Comparison of ENCODE assay signal across 1 cellular context in the genomic region with DNA sequence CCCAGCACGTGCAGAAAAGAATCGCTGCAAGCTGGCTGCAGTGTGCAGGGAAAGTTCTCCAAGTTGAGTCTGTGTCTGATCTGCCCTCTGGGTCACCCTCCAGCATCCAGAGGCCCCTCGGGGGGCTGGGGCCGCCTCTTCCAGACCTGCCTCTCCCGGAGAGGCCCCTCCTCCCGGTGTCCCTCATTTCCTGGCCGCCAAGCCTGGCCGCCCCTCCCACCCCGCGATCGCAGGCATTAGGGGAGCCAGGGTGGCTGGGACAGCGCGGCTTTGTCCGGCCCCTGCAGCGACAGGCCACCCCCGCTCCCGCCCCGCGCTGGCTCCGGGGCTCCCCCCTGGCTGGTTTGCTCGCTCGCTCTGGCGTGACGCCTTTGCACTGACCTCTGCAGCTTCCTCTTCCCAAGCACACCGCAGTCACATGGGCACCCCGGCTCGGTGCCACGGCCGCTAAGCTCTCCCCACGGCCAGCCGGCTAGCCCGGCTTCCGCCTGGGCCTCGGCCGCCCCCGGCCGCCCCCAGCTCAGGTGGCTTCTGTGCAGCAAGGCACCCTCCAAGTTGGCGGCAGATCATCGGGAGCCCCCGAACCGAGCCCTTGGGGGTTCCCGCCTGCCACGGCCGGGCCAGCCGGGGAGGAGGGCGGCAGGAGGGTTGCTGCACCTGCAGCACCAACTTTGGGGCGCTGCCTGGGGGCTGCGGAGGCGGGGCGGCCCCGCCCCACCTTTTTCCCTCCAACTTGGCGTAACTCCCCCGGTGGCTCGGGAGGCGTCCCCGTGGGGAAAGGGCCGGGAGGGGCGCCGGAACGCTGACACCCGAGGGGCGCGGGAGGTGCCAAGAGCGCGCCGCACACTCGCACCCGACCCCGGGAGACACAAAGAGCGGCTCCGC.
TF ChIP-seq lines count a peak whose summit lies in the region.

No MANE protein-coding gene starts in this region.

TF ChIP-seq in HepG2, 621 proteins besides CTCF, POLR2A, EP300 and RAD21 (continued from another document and continues in another):
- TF ChIP-seq, protein P1, sequence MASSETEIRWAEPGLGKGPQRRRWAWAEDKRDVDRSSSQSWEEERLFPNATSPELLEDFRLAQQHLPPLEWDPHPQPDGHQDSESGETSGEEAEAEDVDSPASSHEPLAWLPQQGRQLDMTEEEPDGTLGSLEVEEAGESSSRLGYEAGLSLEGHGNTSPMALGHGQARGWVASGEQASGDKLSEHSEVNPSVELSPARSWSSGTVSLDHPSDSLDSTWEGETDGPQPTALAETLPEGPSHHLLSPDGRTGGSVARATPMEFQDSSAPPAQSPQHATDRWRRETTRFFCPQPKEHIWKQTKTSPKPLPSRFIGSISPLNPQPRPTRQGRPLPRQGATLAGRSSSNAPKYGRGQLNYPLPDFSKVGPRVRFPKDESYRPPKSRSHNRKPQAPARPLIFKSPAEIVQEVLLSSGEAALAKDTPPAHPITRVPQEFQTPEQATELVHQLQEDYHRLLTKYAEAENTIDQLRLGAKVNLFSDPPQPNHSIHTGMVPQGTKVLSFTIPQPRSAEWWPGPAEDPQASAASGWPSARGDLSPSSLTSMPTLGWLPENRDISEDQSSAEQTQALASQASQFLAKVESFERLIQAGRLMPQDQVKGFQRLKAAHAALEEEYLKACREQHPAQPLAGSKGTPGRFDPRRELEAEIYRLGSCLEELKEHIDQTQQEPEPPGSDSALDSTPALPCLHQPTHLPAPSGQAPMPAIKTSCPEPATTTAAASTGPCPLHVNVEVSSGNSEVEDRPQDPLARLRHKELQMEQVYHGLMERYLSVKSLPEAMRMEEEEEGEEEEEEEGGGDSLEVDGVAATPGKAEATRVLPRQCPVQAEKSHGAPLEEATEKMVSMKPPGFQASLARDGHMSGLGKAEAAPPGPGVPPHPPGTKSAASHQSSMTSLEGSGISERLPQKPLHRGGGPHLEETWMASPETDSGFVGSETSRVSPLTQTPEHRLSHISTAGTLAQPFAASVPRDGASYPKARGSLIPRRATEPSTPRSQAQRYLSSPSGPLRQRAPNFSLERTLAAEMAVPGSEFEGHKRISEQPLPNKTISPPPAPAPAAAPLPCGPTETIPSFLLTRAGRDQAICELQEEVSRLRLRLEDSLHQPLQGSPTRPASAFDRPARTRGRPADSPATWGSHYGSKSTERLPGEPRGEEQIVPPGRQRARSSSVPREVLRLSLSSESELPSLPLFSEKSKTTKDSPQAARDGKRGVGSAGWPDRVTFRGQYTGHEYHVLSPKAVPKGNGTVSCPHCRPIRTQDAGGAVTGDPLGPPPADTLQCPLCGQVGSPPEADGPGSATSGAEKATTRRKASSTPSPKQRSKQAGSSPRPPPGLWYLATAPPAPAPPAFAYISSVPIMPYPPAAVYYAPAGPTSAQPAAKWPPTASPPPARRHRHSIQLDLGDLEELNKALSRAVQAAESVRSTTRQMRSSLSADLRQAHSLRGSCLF (CRISPR knock-in tag; IDR thresholded peaks at IDR 0.05; ENCODE audit: borderline replicate concordance), result no peak
- TF ChIP-seq SMYD3 (CRISPR knock-in tag; IDR thresholded peaks at IDR 0.05) (0 out of 2 replicates have a peak, but pooled peaks have one; percentile 44), ATRX (CRISPR knock-in tag; IDR thresholded peaks at IDR 0.05; ENCODE audit: borderline replicate concordance) (no peak), MTF2 (CRISPR knock-in tag; IDR thresholded peaks at IDR 0.05; ENCODE audit: borderline replicate concordance) (no peak), BHLHE40 (IDR thresholded peaks at IDR 0.05; ENCODE audit: low read length) (0 out of 2 replicates have a peak, but pooled peaks have one; percentile 43), NCOA1 (CRISPR knock-in tag; IDR thresholded peaks at IDR 0.05) (no peak), TEAD3 (CRISPR knock-in tag; optimal IDR thresholded peaks at IDR 0.05; ENCODE audit: borderline replicate concordance) (no peak), ZNF124 (CRISPR knock-in tag; IDR thresholded peaks at IDR 0.05) (peak; percentile 100), BCL6 (CRISPR knock-in tag; IDR thresholded peaks at IDR 0.05) (peak; percentile 50), ZFP41 (CRISPR knock-in tag; IDR thresholded peaks at IDR 0.05; ENCODE audit: borderline replicate concordance) (peak; percentile 80; the same call in 1 of the 2 replicates), ZNF263 (CRISPR knock-in tag; IDR thresholded peaks at IDR 0.05) (no peak), MZF1 (CRISPR knock-in tag; IDR thresholded peaks at IDR 0.05; ENCODE audit: borderline replicate concordance) (no peak), FOSL1 (CRISPR knock-in tag; IDR thresholded peaks at IDR 0.05; ENCODE audit: borderline replicate concordance) (peak; percentile 9; the same call in 1 of the 2 replicates)
- TF ChIP-seq, protein P2, sequence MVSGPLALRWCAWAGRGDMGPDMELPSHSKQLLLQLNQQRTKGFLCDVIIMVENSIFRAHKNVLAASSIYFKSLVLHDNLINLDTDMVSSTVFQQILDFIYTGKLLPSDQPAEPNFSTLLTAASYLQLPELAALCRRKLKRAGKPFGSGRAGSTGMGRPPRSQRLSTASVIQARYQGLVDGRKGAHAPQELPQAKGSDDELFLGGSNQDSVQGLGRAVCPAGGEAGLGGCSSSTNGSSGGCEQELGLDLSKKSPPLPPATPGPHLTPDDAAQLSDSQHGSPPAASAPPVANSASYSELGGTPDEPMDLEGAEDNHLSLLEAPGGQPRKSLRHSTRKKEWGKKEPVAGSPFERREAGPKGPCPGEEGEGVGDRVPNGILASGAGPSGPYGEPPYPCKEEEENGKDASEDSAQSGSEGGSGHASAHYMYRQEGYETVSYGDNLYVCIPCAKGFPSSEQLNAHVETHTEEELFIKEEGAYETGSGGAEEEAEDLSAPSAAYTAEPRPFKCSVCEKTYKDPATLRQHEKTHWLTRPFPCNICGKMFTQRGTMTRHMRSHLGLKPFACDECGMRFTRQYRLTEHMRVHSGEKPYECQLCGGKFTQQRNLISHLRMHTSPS (CRISPR knock-in tag; IDR thresholded peaks at IDR 0.05; ENCODE audit: low read depth), result peak; percentile 83
- TF ChIP-seq, protein P3, sequence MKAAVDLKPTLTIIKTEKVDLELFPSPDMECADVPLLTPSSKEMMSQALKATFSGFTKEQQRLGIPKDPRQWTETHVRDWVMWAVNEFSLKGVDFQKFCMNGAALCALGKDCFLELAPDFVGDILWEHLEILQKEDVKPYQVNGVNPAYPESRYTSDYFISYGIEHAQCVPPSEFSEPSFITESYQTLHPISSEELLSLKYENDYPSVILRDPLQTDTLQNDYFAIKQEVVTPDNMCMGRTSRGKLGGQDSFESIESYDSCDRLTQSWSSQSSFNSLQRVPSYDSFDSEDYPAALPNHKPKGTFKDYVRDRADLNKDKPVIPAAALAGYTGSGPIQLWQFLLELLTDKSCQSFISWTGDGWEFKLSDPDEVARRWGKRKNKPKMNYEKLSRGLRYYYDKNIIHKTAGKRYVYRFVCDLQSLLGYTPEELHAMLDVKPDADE (CRISPR knock-in tag; IDR thresholded peaks at IDR 0.05), result no peak
- TF ChIP-seq, protein P4, sequence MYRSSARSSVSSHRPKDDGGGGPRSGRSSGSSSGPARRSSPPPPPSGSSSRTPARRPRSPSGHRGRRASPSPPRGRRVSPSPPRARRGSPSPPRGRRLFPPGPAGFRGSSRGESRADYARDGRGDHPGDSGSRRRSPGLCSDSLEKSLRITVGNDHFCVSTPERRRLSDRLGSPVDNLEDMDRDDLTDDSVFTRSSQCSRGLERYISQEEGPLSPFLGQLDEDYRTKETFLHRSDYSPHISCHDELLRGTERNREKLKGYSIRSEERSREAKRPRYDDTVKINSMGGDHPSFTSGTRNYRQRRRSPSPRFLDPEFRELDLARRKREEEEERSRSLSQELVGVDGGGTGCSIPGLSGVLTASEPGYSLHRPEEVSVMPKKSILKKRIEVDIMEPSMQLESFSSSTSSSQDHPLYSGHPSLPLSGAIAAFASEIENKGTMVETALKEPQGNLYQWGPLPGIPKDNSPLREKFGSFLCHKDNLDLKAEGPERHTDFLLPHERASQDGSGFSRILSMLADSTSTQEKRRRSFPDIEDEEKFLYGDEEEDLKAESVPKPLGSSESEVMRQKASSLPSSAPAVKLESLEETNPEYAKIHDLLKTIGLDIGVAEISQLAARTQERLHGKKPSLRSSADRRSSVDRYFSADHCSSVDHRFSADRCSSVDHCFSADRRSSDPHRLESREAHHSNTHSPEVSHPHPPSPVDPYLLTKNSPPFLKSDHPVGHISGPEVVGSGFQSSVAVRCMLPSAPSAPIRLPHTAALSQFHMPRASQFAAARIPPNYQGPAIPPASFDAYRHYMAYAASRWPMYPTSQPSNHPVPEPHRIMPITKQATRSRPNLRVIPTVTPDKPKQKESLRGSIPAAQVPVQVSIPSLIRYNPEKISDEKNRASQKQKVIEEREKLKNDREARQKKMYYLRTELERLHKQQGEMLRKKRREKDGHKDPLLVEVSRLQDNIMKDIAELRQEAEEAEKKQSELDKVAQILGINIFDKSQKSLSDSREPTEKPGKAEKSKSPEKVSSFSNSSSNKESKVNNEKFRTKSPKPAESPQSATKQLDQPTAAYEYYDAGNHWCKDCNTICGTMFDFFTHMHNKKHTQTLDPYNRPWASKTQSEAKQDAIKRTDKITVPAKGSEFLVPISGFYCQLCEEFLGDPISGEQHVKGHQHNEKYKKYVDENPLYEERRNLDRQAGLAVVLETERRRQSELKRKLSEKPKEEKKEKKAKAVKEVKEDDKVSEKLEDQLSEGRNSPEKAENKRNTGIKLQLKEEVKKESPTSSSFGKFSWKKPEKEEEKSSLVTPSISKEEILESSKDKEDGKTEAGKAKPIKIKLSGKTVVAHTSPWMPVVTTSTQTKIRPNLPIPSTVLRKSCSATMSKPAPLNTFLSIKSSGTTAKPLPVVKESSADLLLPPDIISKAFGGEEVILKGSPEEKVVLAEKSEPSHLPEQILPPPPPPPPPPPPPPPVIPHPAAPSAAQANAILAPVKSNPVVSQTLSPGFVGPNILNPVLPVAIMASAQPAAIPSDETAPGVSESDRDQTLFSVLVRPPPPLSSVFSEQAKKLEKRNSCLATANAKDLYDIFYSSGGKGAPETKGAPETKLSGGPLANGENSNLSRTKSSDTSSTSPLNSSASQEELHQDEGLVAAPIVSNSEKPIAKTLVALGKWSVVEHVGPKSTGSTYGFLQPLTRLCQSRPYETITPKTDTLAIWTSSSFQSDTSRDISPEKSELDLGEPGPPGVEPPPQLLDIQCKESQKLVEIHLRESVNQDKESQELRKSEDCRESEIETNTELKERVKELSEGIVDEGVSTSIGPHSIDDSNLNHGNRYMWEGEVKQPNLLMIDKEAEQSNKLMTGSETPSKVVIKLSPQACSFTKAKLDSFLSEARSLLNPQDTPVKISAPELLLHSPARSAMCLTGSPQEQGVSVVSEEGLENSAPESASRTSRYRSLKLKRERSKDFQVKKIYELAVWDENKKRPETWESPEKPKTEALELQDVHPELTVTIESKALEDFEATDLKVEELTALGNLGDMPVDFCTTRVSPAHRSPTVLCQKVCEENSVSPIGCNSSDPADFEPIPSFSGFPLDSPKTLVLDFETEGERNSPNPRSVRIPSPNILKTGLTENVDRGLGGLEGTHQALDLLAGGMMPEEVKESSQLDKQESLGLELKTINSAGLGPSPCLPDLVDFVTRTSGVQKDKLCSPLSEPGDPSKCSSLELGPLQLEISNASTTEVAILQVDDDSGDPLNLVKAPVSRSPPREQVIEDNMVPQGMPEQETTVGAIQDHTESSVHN (CRISPR knock-in tag; IDR thresholded peaks at IDR 0.05), result peak; percentile 92; the same call in 1 of the 2 replicates
- TF ChIP-seq, protein P5, sequence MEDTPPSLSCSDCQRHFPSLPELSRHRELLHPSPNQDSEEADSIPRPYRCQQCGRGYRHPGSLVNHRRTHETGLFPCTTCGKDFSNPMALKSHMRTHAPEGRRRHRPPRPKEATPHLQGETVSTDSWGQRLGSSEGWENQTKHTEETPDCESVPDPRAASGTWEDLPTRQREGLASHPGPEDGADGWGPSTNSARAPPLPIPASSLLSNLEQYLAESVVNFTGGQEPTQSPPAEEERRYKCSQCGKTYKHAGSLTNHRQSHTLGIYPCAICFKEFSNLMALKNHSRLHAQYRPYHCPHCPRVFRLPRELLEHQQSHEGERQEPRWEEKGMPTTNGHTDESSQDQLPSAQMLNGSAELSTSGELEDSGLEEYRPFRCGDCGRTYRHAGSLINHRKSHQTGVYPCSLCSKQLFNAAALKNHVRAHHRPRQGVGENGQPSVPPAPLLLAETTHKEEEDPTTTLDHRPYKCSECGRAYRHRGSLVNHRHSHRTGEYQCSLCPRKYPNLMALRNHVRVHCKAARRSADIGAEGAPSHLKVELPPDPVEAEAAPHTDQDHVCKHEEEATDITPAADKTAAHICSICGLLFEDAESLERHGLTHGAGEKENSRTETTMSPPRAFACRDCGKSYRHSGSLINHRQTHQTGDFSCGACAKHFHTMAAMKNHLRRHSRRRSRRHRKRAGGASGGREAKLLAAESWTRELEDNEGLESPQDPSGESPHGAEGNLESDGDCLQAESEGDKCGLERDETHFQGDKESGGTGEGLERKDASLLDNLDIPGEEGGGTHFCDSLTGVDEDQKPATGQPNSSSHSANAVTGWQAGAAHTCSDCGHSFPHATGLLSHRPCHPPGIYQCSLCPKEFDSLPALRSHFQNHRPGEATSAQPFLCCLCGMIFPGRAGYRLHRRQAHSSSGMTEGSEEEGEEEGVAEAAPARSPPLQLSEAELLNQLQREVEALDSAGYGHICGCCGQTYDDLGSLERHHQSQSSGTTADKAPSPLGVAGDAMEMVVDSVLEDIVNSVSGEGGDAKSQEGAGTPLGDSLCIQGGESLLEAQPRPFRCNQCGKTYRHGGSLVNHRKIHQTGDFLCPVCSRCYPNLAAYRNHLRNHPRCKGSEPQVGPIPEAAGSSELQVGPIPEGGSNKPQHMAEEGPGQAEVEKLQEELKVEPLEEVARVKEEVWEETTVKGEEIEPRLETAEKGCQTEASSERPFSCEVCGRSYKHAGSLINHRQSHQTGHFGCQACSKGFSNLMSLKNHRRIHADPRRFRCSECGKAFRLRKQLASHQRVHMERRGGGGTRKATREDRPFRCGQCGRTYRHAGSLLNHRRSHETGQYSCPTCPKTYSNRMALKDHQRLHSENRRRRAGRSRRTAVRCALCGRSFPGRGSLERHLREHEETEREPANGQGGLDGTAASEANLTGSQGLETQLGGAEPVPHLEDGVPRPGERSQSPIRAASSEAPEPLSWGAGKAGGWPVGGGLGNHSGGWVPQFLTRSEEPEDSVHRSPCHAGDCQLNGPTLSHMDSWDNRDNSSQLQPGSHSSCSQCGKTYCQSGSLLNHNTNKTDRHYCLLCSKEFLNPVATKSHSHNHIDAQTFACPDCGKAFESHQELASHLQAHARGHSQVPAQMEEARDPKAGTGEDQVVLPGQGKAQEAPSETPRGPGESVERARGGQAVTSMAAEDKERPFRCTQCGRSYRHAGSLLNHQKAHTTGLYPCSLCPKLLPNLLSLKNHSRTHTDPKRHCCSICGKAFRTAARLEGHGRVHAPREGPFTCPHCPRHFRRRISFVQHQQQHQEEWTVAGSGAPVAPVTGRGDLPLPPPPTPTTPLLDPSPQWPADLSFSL (CRISPR knock-in tag; IDR thresholded peaks at IDR 0.05), result no peak
- TF ChIP-seq, protein P6, sequence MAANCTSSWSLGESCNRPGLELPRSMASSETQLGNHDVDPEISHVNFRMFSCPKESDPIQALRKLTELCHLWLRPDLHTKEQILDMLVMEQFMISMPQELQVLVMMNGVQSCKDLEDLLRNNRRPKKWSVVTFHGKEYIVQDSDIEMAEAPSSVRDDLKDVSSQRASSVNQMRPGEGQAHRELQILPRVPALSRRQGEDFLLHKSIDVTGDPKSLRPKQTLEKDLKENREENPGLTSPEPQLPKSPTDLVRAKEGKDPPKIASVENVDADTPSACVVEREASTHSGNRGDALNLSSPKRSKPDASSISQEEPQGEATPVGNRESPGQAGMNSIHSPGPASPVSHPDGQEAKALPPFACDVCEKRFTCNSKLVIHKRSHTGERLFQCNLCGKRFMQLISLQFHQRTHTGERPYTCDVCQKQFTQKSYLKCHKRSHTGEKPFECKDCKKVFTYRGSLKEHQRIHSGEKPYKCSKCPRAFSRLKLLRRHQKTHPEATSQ (CRISPR knock-in tag; IDR thresholded peaks at IDR 0.05; ENCODE audit: borderline replicate concordance), result no peak
